1 cellular context compared by ENCODE assay signal in the genomic region with DNA sequence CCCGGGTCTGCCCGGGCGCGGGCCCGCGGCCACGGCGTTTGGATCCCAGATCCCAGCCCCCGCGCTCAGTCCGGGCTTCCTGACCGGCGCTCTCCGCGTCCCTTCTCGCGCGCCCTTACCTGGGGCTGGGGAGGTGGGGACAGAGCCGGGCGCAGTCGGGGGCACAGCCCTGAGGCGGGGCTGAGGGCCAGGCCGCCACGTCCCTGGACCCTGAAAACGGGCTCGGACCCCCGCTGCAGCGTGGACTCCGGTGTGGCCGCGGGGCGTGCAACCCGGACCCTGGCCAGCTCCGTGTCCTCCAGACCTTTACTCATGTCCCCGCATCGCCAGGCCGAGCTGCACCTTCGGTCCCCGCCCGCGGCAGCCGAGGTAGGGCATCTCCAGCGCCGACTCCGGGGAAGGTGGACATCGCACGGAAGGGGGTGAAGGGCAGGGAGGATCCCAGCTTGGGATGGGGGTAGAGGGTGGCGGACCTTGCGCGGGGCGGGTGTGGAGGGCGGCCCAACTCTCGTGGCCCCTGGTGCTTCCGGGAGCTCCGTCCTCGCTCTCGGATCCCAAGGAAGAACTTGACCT.
TF ChIP-seq lines count a peak whose summit lies in the region.

No MANE protein-coding gene starts in this region.

TF ChIP-seq in liver, 16 proteins besides CTCF, POLR2A, EP300 and RAD21 (continued from another document):
- TF ChIP-seq, protein P1, sequence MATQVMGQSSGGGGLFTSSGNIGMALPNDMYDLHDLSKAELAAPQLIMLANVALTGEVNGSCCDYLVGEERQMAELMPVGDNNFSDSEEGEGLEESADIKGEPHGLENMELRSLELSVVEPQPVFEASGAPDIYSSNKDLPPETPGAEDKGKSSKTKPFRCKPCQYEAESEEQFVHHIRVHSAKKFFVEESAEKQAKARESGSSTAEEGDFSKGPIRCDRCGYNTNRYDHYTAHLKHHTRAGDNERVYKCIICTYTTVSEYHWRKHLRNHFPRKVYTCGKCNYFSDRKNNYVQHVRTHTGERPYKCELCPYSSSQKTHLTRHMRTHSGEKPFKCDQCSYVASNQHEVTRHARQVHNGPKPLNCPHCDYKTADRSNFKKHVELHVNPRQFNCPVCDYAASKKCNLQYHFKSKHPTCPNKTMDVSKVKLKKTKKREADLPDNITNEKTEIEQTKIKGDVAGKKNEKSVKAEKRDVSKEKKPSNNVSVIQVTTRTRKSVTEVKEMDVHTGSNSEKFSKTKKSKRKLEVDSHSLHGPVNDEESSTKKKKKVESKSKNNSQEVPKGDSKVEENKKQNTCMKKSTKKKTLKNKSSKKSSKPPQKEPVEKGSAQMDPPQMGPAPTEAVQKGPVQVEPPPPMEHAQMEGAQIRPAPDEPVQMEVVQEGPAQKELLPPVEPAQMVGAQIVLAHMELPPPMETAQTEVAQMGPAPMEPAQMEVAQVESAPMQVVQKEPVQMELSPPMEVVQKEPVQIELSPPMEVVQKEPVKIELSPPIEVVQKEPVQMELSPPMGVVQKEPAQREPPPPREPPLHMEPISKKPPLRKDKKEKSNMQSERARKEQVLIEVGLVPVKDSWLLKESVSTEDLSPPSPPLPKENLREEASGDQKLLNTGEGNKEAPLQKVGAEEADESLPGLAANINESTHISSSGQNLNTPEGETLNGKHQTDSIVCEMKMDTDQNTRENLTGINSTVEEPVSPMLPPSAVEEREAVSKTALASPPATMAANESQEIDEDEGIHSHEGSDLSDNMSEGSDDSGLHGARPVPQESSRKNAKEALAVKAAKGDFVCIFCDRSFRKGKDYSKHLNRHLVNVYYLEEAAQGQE (IDR thresholded peaks at IDR 0.05) = no peak
- no peak for TF ChIP-seq FOXA1 (IDR thresholded peaks at IDR 0.05)
